Comparison of ENCODE assay signal across 21 cellular contexts in genomic region chr5:53368966-53369605, GRCh38.
"Had no signal": no experiment of that assay in that cellular context is flagged by ENCODE, and none has a peak within 500 bp of the region (broad histone marks: within the 10 kb centered on the region; RNA-seq: fewer than 3 reads in every experiment).

No MANE protein-coding gene starts in this region.

- H3K4me3 ChIP-seq: coronary artery, skin epidermis, tibial artery had no signal

- DNase-seq: activated B cell treated with CpG ODN at 0.5 μM for 24 hours; activated CD4-positive, alpha-beta T cell treated with anti-CD3 and anti-CD28 coated beads, Interleukin-2, amount 10 ng/mL, durations not matched to agents 24 days and 14 days; activated CD8-positive, alpha-beta memory T cell treated with anti-CD3 and anti-CD28 coated beads, Interleukin-2, amount 50 U/mL, for 4 hours; activated CD8-positive, alpha-beta T cell treated with anti-CD3 and anti-CD28 coated beads, Interleukin-2, amount 10 ng/mL, durations not matched to agents 7 days and 5 days; activated gamma-delta T cell; activated T-cell treated with anti-CD3 and anti-CD28 coated beads, Interleukin-2, amount 50 U/mL, for 72 hours; effector CD4-positive, alpha-beta T cell; kidney glomerular epithelial cell; nucleus accumbens; right cardiac atrium; stimulated activated CD4-positive, alpha-beta T cell treated with anti-CD3 and anti-CD28 coated beads, Interleukin-4, amount 100 ng/mL, for 24 hours; stimulated activated naive CD4-positive, alpha-beta T cell; T-helper 2 cell; tibial artery had no signal

- H3K9me3 Mint-ChIP-seq: activated CD4-positive, alpha-beta T cell treated with anti-CD3 and anti-CD28 coated beads, Interleukin-2, amount 10 ng/mL, durations not matched to agents 24 days and 14 days; activated naive CD4-positive, alpha-beta T cell treated with anti-CD3 and anti-CD28 coated beads, Interleukin-2, amount 50 U/mL, for 72 hours; activated T-cell treated with anti-CD3 and anti-CD28 coated beads, Interleukin-2, amount 50 U/mL, for 72 hours; central memory CD8-positive, alpha-beta T cell had no signal

- H3K4me3 Mint-ChIP-seq: activated B cell treated with CpG ODN at 0.5 μM for 24 hours; activated CD4-positive, alpha-beta T cell treated with anti-CD3 and anti-CD28 coated beads, Interleukin-2, amount 10 ng/mL, durations not matched to agents 24 days and 14 days; activated CD8-positive, alpha-beta T cell treated with anti-CD3 and anti-CD28 coated beads, Interleukin-2, amount 10 ng/mL, durations not matched to agents 7 days and 5 days; activated T-cell treated with anti-CD3 and anti-CD28 coated beads, Interleukin-2, amount 50 U/mL, for 72 hours; central memory CD8-positive, alpha-beta T cell; natural killer cell treated with Interleukin-12 subunit alpha and Interleukin-12 subunit beta and Interleukin-15 and Interleukin-18, amount 100 ng/mL, for 72 hours had no signal

- H3K27me3 ChIP-seq: tibial artery had no signal

- H3K4me1 ChIP-seq: tibial artery had no signal

- ATAC-seq: activated CD8-positive, alpha-beta T cell treated with anti-CD3 and anti-CD28 coated beads, Interleukin-2, amount 10 ng/mL, durations not matched to agents 7 days and 5 days; activated naive CD4-positive, alpha-beta T cell treated with anti-CD3 and anti-CD28 coated beads, Interleukin-2, amount 50 U/mL, for 72 hours; activated T-cell treated with anti-CD3 and anti-CD28 coated beads, Interleukin-2, amount 50 U/mL, for 72 hours; natural killer cell treated with Interleukin-12 subunit alpha and Interleukin-12 subunit beta and Interleukin-15 and Interleukin-18, amount 100 ng/mL, for 72 hours; right cardiac atrium had no signal

- H3K27me3 Mint-ChIP-seq: progenitor cell of endocrine pancreas had no signal

- H3K36me3 ChIP-seq: tibial artery had no signal

- H3K27ac ChIP-seq: coronary artery, skin epidermis, tibial artery had no signal

- H3K9me3 ChIP-seq: tibial artery had no signal

- FAIRE-seq: urothelium cell line had no signal

- H3K27ac Mint-ChIP-seq: activated B cell treated with CpG ODN at 0.5 μM for 24 hours; activated CD4-positive, alpha-beta T cell treated with anti-CD3 and anti-CD28 coated beads, Interleukin-2, amount 10 ng/mL, durations not matched to agents 24 days and 14 days; activated CD8-positive, alpha-beta T cell treated with anti-CD3 and anti-CD28 coated beads, Interleukin-2, amount 10 ng/mL, durations not matched to agents 7 days and 5 days; activated naive CD4-positive, alpha-beta T cell treated with anti-CD3 and anti-CD28 coated beads, Interleukin-2, amount 50 U/mL, for 72 hours; activated T-cell treated with anti-CD3 and anti-CD28 coated beads, Interleukin-2, amount 50 U/mL, for 72 hours; natural killer cell treated with Interleukin-12 subunit alpha and Interleukin-12 subunit beta and Interleukin-15 and Interleukin-18, amount 100 ng/mL, for 72 hours; progenitor cell of endocrine pancreas had no signal

- H3K4me1 Mint-ChIP-seq: activated B cell treated with CpG ODN at 0.5 μM for 24 hours; activated CD4-positive, alpha-beta T cell treated with anti-CD3 and anti-CD28 coated beads, Interleukin-2, amount 10 ng/mL, durations not matched to agents 24 days and 14 days; central memory CD8-positive, alpha-beta T cell had no signal
